Comparison of ENCODE assay signal across 8 cellular contexts in genomic region chr11:130438401-130439159, GRCh38. TPM values are rescaled to one million over a fixed set of nuclear protein-coding genes. Genes with fewer than 3 reads are reported as not detected.
DNase-seq lines count a peak whose midpoint lies in the region; ATAC-seq, FAIRE-seq and TF ChIP-seq lines count a peak whose summit lies in the region.
"Not testable (repeated sequence)": the region's sequence is repeated elsewhere in the genome, so short reads cannot be mapped to it uniquely, and the experiment has no call there.
"Had no signal": no experiment of that assay in that cellular context is flagged by ENCODE, and none has a peak within 500 bp of the region (broad histone marks: within the 10 kb centered on the region; RNA-seq: fewer than 3 reads in every experiment).

No MANE protein-coding gene starts in this region.

- H4K91ac ChIP-seq in H1 (replicated peaks; ENCODE audit: insufficient read length, low read length), result not testable (repeated sequence)

- H3K79me1 ChIP-seq in H1 (ENCODE audit: low read depth, low read length), result not testable (repeated sequence)

- H3K79me2 ChIP-seq in GM23338 (replicated peaks; ENCODE audit: insufficient read depth); H1 (ENCODE audit: control insufficient read depth in 1 of 2, insufficient read depth in 2 of 2, low read length in 2 of 2); neural cell (replicated peaks; ENCODE audit: insufficient read depth, low read length): not testable (repeated sequence)

- not testable (repeated sequence) for H2AK5ac ChIP-seq in H1 (ENCODE audit: low read depth, low read length)

- CTCF ChIA-PET in activated CD8-positive, alpha-beta T cell treated with anti-CD3 and anti-CD28 coated beads, Interleukin-2, amount 10 ng/mL, durations not matched to agents 7 days and 5 days (lab: Charles Lee), result interaction anchor here (2.2 to 12.0 kb wide), 2 partner anchors 422 to 456 kb away, joined by 11 to 252 read pairs; no protein-coding TSS in a partner anchor
- CTCF ChIA-PET in H1 (lab: Charles Lee; ENCODE audit: partially characterized antibody), result interaction anchor here (1.0 to 21.7 kb wide), 10 partner anchors 9 to 458 kb away, joined by 3 to 521 read pairs (median 3); partner anchors contain the start of gene ADAMTS15

- H3K4me2 ChIP-seq in GM23338; H1 (ENCODE audit: insufficient read depth in 1 of 2, low read depth in 2 of 2, low read length in 2 of 2); neural cell (ENCODE audit: low read length): not testable (repeated sequence)

- not testable (repeated sequence) for DNase-seq in GM23338 (ENCODE audit: low spot score); activated CD8-positive, alpha-beta T cell treated with anti-CD3 and anti-CD28 coated beads, Interleukin-2, amount 10 ng/mL, durations not matched to agents 7 days and 5 days; activated naive CD8-positive, alpha-beta T cell treated with anti-CD3 and anti-CD28 coated beads, Interleukin-2, amount 10 ng/mL, durations not matched to agents 7 days and 5 days; H1 (ENCODE audit: low read depth in 1 of 2, low spot score in 2 of 2)
- DNase-seq in NB4 (ENCODE audit: low read depth) (peak; percentile 84), UCSD-AML1 (lab: John Stamatoyannopoulos, UW; ENCODE audit: unreplicated experiment) (peak; percentile 39)

- not testable (repeated sequence) for H3K4me3 ChIP-seq in GM23338; H1 (ENCODE audit: extremely low read depth in 1 of 4, insufficient read depth in 2 of 4, low read depth in 3 of 4, low read length in 4 of 4); neural cell (ENCODE audit: low read length)
- H3K4me3 ChIP-seq in NB4 (ENCODE audit: low read depth, low read length), result peak overlapping the region; percentile 12

- H3K27ac Mint-ChIP-seq in GM23338, result not testable (repeated sequence)
- peak overlapping the region; percentile 84 for H3K27ac Mint-ChIP-seq in activated CD8-positive, alpha-beta T cell treated with anti-CD3 and anti-CD28 coated beads, Interleukin-2, amount 10 ng/mL, durations not matched to agents 7 days and 5 days
- peak overlapping the region; percentile 85 for H3K27ac Mint-ChIP-seq in activated naive CD8-positive, alpha-beta T cell treated with anti-CD3 and anti-CD28 coated beads, Interleukin-2, amount 10 ng/mL, durations not matched to agents 7 days and 5 days

- H2BK120ac ChIP-seq in H1 (replicated peaks; ENCODE audit: low read depth, low read length), result not testable (repeated sequence)

- not testable (repeated sequence) for H2BK12ac ChIP-seq in H1 (ENCODE audit: low read depth, low read length)

- H3K9ac ChIP-seq in H1 (replicated peaks in 1 of 4; ENCODE audit: extremely low read depth in 1 of 4, low read depth in 3 of 4, low read length in 3 of 4); neural cell (ENCODE audit: low read length): not testable (repeated sequence)

- H3K9me2 ChIP-seq in GM23338 (ENCODE audit: insufficient read depth); neural cell (ENCODE audit: insufficient read depth, low read length): not testable (repeated sequence)

- H3K27ac ChIP-seq in GM23338 (ENCODE audit: low read depth); H1 (ENCODE audit: low read depth, low read length): not testable (repeated sequence)
- peak overlapping the region; percentile 35 for H3K27ac ChIP-seq in neural cell (ENCODE audit: low read length)

- 95% methylated on average over 10 of the region's 10 CpGs; no CpG with 5 or more reads in 1 of the 2 experiments for WGBS in H1 (ENCODE audit: extremely low coverage in 1 of 2, insufficient coverage in 1 of 2, insufficient read length in 1 of 2, insufficient replicate concordance in 2 of 2, low coverage in 1 of 2, low lambda C conversion rate in 2 of 2, missing lambda C conversion rate in 1 of 2), 2 experiments

- not testable (repeated sequence) for H3K27me3 ChIP-seq in GM23338 (ENCODE audit: insufficient read depth); H1 (replicated peaks in 1 of 4; ENCODE audit: control insufficient read depth in 3 of 4, extremely low read depth in 1 of 4, insufficient read depth in 3 of 4, low read length in 3 of 4); neural cell (ENCODE audit: insufficient read depth, low read depth, low read length)

- H2BK15ac ChIP-seq in H1 (ENCODE audit: low read length), result not testable (repeated sequence)

- H3K23me2 ChIP-seq in H1 (ENCODE audit: low read depth, low read length), result not testable (repeated sequence)

- not testable (repeated sequence) for ATAC-seq in GM23338; activated CD8-positive, alpha-beta T cell treated with anti-CD3 and anti-CD28 coated beads, Interleukin-2, amount 10 ng/mL, durations not matched to agents 7 days and 5 days
- ATAC-seq in activated naive CD8-positive, alpha-beta T cell treated with anti-CD3 and anti-CD28 coated beads, Interleukin-2, amount 10 ng/mL, durations not matched to agents 7 days and 5 days (ENCODE audit: low read depth), result peak; percentile 13

- not testable (repeated sequence) for TF ChIP-seq RAD21 in H1 (IDR thresholded peaks at IDR 0.05 in 1 of 2, conservative IDR thresholded peaks at IDR 0.05 in 1 of 2; ENCODE audit: low read depth in 2 of 2, low read length in 2 of 2); neural cell (conservative IDR thresholded peaks at IDR 0.05)

- H2BK20ac ChIP-seq in H1 (ENCODE audit: low read length), result peak overlapping the region; percentile 21; the same call in 1 of the 2 replicates

- not testable (repeated sequence) for H4K5ac ChIP-seq in H1 (ENCODE audit: insufficient read length, low read depth, low read length)

- 0 out of 2 replicates have a peak overlapping the region, but pooled peaks have one; percentile 23 for H2AFZ ChIP-seq in GM23338
- not testable (repeated sequence) for H2AFZ ChIP-seq in H1 (ENCODE audit: low read length); neural cell (ENCODE audit: low read depth, low read length)

- POLR2A ChIA-PET in activated CD8-positive, alpha-beta T cell treated with anti-CD3 and anti-CD28 coated beads, Interleukin-2, amount 10 ng/mL, durations not matched to agents 7 days and 5 days (lab: Charles Lee), result not testable (repeated sequence)
- POLR2A ChIA-PET in activated naive CD8-positive, alpha-beta T cell treated with anti-CD3 and anti-CD28 coated beads, Interleukin-2, amount 10 ng/mL, durations not matched to agents 7 days and 5 days (lab: Charles Lee), result interaction anchor here (0.6 to 0.8 kb wide), 2 partner anchors 125 to 424 kb away, joined by 3 read pairs; no protein-coding TSS in a partner anchor
- POLR2A ChIA-PET in H1 (lab: Charles Lee; ENCODE audit: partially characterized antibody), result interaction anchor here (0.8 kb wide), 1 partner anchor 469 kb away, joined by 3 read pairs; no protein-coding TSS in a partner anchor

- H4K20me1 ChIP-seq in GM23338 (replicated peaks; ENCODE audit: insufficient read depth); H1 (replicated peaks in 1 of 2; ENCODE audit: control insufficient read depth in 1 of 2, insufficient read depth in 2 of 2, low read length in 2 of 2); neural cell (ENCODE audit: insufficient read depth): not testable (repeated sequence)

- H3K9me3 ChIP-seq in H1 (ENCODE audit: insufficient read depth in 2 of 2, low read depth in 1 of 2, low read length in 1 of 2); neural cell (ENCODE audit: low read length): not testable (repeated sequence)

- H3K4me3 Mint-ChIP-seq in GM23338, result not testable (repeated sequence)
- peak overlapping the region; percentile 40 for H3K4me3 Mint-ChIP-seq in activated CD8-positive, alpha-beta T cell treated with anti-CD3 and anti-CD28 coated beads, Interleukin-2, amount 10 ng/mL, durations not matched to agents 7 days and 5 days
- H3K4me3 Mint-ChIP-seq in activated naive CD8-positive, alpha-beta T cell treated with anti-CD3 and anti-CD28 coated beads, Interleukin-2, amount 10 ng/mL, durations not matched to agents 7 days and 5 days, result peak overlapping the region; percentile 66

- not testable (repeated sequence) for H3K18ac ChIP-seq in H1 (ENCODE audit: extremely low read depth, low read length)

- H3K23ac ChIP-seq in H1 (ENCODE audit: insufficient read length), result not testable (repeated sequence)

- H3F3A ChIP-seq in GM23338 (replicated peaks; ENCODE audit: low read depth); neural cell (ENCODE audit: insufficient read depth, low read length, poor library complexity, severe bottlenecking): not testable (repeated sequence)

- H3K4me1 Mint-ChIP-seq in GM23338, result not testable (repeated sequence)
- peaks cover 44% of the 10 kb centered on the region for H3K4me1 Mint-ChIP-seq in activated CD8-positive, alpha-beta T cell treated with anti-CD3 and anti-CD28 coated beads, Interleukin-2, amount 10 ng/mL, durations not matched to agents 7 days and 5 days (ENCODE audit: low read depth)
- peaks cover 33% of the 10 kb centered on the region for H3K4me1 Mint-ChIP-seq in activated naive CD8-positive, alpha-beta T cell treated with anti-CD3 and anti-CD28 coated beads, Interleukin-2, amount 10 ng/mL, durations not matched to agents 7 days and 5 days

- FAIRE-seq in H1 (lab: Jason Lieb, UNC), result not testable (repeated sequence)

- H3K27me3 Mint-ChIP-seq in GM23338 (ENCODE audit: insufficient read depth, low read depth, poor library complexity); activated CD8-positive, alpha-beta T cell treated with anti-CD3 and anti-CD28 coated beads, Interleukin-2, amount 10 ng/mL, durations not matched to agents 7 days and 5 days (ENCODE audit: low read depth); activated naive CD8-positive, alpha-beta T cell treated with anti-CD3 and anti-CD28 coated beads, Interleukin-2, amount 10 ng/mL, durations not matched to agents 7 days and 5 days: not testable (repeated sequence)

- H4K8ac ChIP-seq in H1 (ENCODE audit: extremely low read depth, insufficient read depth, low read length), result not testable (repeated sequence)

- H3K4me1 ChIP-seq in GM23338 (ENCODE audit: insufficient read depth); H1 (replicated peaks in 1 of 4; ENCODE audit: control insufficient read depth in 3 of 4, insufficient read depth in 4 of 4, low read length in 3 of 4): not testable (repeated sequence)

- not testable (repeated sequence) for TF ChIP-seq EP300 in H1 (IDR thresholded peaks at IDR 0.05; ENCODE audit: borderline replicate concordance in 1 of 2, low read depth in 2 of 2, low read length in 2 of 2); neural cell (conservative IDR thresholded peaks at IDR 0.05; ENCODE audit: poor library complexity, severe bottlenecking)

- TF ChIP-seq POLR2A in NB4 (IDR thresholded peaks at IDR 0.05; ENCODE audit: extremely low read depth, insufficient read length); H1 (IDR thresholded peaks at IDR 0.05; ENCODE audit: control extremely low read depth in 1 of 2, low read depth in 2 of 2, low read length in 2 of 2): not testable (repeated sequence)

- H3K36me3 ChIP-seq in GM23338 (ENCODE audit: insufficient read depth); H1 (ENCODE audit: control insufficient read depth in 2 of 4, insufficient read depth in 4 of 4, low read length in 3 of 4); neural cell (ENCODE audit: insufficient read depth, low read length): not testable (repeated sequence)

- peaks cover 11% of the 10 kb centered on the region; the same call in 1 of the 3 replicates for H3K9me3 Mint-ChIP-seq in GM23338
- H3K9me3 Mint-ChIP-seq in activated CD8-positive, alpha-beta T cell treated with anti-CD3 and anti-CD28 coated beads, Interleukin-2, amount 10 ng/mL, durations not matched to agents 7 days and 5 days (ENCODE audit: insufficient read depth); activated naive CD8-positive, alpha-beta T cell treated with anti-CD3 and anti-CD28 coated beads, Interleukin-2, amount 10 ng/mL, durations not matched to agents 7 days and 5 days: not testable (repeated sequence)

- H3K4ac ChIP-seq in H1 (replicated peaks; ENCODE audit: insufficient read length, low read depth, low read length), result not testable (repeated sequence)

- H2BK5ac ChIP-seq in H1 (ENCODE audit: low read depth, low read length), result not testable (repeated sequence)

- not testable (repeated sequence) for H3K36me3 Mint-ChIP-seq in GM23338 (ENCODE audit: low read depth); activated CD8-positive, alpha-beta T cell treated with anti-CD3 and anti-CD28 coated beads, Interleukin-2, amount 10 ng/mL, durations not matched to agents 7 days and 5 days (ENCODE audit: low read depth)
- H3K36me3 Mint-ChIP-seq in activated naive CD8-positive, alpha-beta T cell treated with anti-CD3 and anti-CD28 coated beads, Interleukin-2, amount 10 ng/mL, durations not matched to agents 7 days and 5 days, result peaks cover 13% of the 10 kb centered on the region

- H3K14ac ChIP-seq in H1 (ENCODE audit: insufficient read length), result not testable (repeated sequence)

- TF ChIP-seq CTCF in GM23338 (conservative IDR thresholded peaks at IDR 0.05; ENCODE audit: low read depth in 2 of 2); NB4 (IDR thresholded peaks at IDR 0.05; ENCODE audit: low read depth, low read length); H1 (IDR thresholded peaks at IDR 0.05; ENCODE audit: control extremely low read depth in 1 of 3, insufficient read depth in 1 of 3, low read depth in 1 of 3, low read length in 3 of 3); neural cell (IDR thresholded peaks at IDR 0.05; ENCODE audit: poor library complexity, severe bottlenecking): not testable (repeated sequence)

- not testable (repeated sequence) for H3K56ac ChIP-seq in H1 (replicated peaks; ENCODE audit: insufficient read length, low read depth, low read length)

RNA-seq across cellular contexts. Expression of gene ADAMTS15, which starts 9.9 kb away (rescaled TPM):
- total RNA-seq in GM23338 (2014; rRNA removed; shearing (Covaris generic)), result 5.6 and 7.7 TPM in 2 replicates
- polyA plus RNA-seq in GM23338 (2016; fragmentation: Nextera tagmentation; extraction: Ambion mirVana) (0.38 and 0.42 TPM in 2 replicates), H1 (2011; rRNA removed) (1.7 and 2.3 TPM in 2 replicates), neural cell (1.1 TPM in 2 replicates)
- total RNA-seq in activated CD8-positive, alpha-beta T cell treated with anti-CD3 and anti-CD28 coated beads, Interleukin-2, amount 10 ng/mL, durations not matched to agents 7 days and 5 days, result under 1 TPM; 0.05 to 0.08 TPM
- total RNA-seq in activated naive CD8-positive, alpha-beta T cell treated with anti-CD3 and anti-CD28 coated beads, Interleukin-2, amount 10 ng/mL, durations not matched to agents 7 days and 5 days, result under 1 TPM; 0.08 to 0.11 TPM
- 4.7 and 4.9 TPM in 2 replicates for total RNA-seq in H1 (2021; fragmentation: NEBNext Ultra II Directional; extraction: Animal tissue kit (Norgen Biotek cat#: 25700))
- polyA plus RNA-seq in H1 (2011; cell fraction: cytosol; rRNA removed), result 1.4 TPM
- 3.5 TPM for polyA plus RNA-seq in H1 (2011; cell fraction: nucleus; rRNA removed)
- 1.7 to 2.6 TPM (median 2.4 TPM) in 4 replicates for polyA plus RNA-seq in H1 (2012, experiment 1 of 2)
- polyA plus RNA-seq in H1 (2012, experiment 2 of 2), result 2.0 TPM
- 5.1 TPM for polyA plus RNA-seq in H1 (2013, experiment 1 of 2)
- polyA plus RNA-seq in H1 (2013, experiment 2 of 2), result 4.3 TPM
- 3.4 and 3.8 TPM in 2 replicates for polyA minus RNA-seq in H1 (2011; rRNA and poly(A)+ RNA removed)
- 2.5 TPM for polyA minus RNA-seq in H1 (2011; cell fraction: cytosol; rRNA and poly(A)+ RNA removed)
- 2.1 TPM for polyA minus RNA-seq in H1 (2011; cell fraction: nucleus; rRNA and poly(A)+ RNA removed)
- polyA minus RNA-seq in neural cell, result 2.0 and 2.4 TPM in 2 replicates

RNA-seq across cellular contexts. Expression of gene ADAMTS8, which starts 10.2 kb away (rescaled TPM):
- total RNA-seq in GM23338 (2014; rRNA removed; shearing (Covaris generic)), result 15.3 and 16.2 TPM in 2 replicates
- polyA plus RNA-seq in GM23338 (2016; fragmentation: Nextera tagmentation; extraction: Ambion mirVana) (7.5 and 7.7 TPM in 2 replicates), H1 (2011; rRNA removed) (9.3 and 11.1 TPM in 2 replicates), neural cell (0.12 and 0.94 TPM in 2 replicates)
- total RNA-seq in activated CD8-positive, alpha-beta T cell treated with anti-CD3 and anti-CD28 coated beads, Interleukin-2, amount 10 ng/mL, durations not matched to agents 7 days and 5 days, result not detected
- not detected for total RNA-seq in activated naive CD8-positive, alpha-beta T cell treated with anti-CD3 and anti-CD28 coated beads, Interleukin-2, amount 10 ng/mL, durations not matched to agents 7 days and 5 days
- 15.5 and 16.6 TPM in 2 replicates for total RNA-seq in H1 (2021; fragmentation: NEBNext Ultra II Directional; extraction: Animal tissue kit (Norgen Biotek cat#: 25700))
- polyA plus RNA-seq in H1 (2011; cell fraction: cytosol; rRNA removed), result 10.5 TPM
- 13.6 TPM for polyA plus RNA-seq in H1 (2011; cell fraction: nucleus; rRNA removed)
- 11.6 to 13.7 TPM (median 13.3 TPM) in 4 replicates for polyA plus RNA-seq in H1 (2012, experiment 1 of 2)
- 15.3 TPM for polyA plus RNA-seq in H1 (2012, experiment 2 of 2)
- polyA plus RNA-seq in H1 (2013, experiment 1 of 2), result 14.9 TPM
- polyA plus RNA-seq in H1 (2013, experiment 2 of 2), result 14.2 TPM
- polyA minus RNA-seq in H1 (2011; rRNA and poly(A)+ RNA removed), result 8.3 and 9.9 TPM in 2 replicates
- polyA minus RNA-seq in H1 (2011; cell fraction: cytosol; rRNA and poly(A)+ RNA removed), result 10.7 TPM
- polyA minus RNA-seq in H1 (2011; cell fraction: nucleus; rRNA and poly(A)+ RNA removed), result 5.7 TPM
- 0.58 and 0.97 TPM in 2 replicates for polyA minus RNA-seq in neural cell
- total RNA-seq: A673 had no signal

Comparison
In these comparisons a context has a peak if more than half of its experiments do, and no peak if none do; other contexts are left out.
1. RNA of gene ADAMTS8, which starts 10.2 kb away (total RNA-seq): 15.5 to 16.6 TPM in H1 and 15.3 to 16.2 TPM in GM23338; not detected in activated CD8-positive, alpha-beta T cell treated with anti-CD3 and anti-CD28 coated beads, Interleukin-2, amount 10 ng/mL, durations not matched to agents 7 days and 5 days and not detected in activated naive CD8-positive, alpha-beta T cell treated with anti-CD3 and anti-CD28 coated beads, Interleukin-2, amount 10 ng/mL, durations not matched to agents 7 days and 5 days; every median in the first group is over 10 times any median in the second.